Comparison of ENCODE assay signal across 10 cellular contexts in genomic region chr3:116517308-116517707, GRCh38.
DNase-seq lines count a peak whose midpoint lies in the region; ATAC-seq and TF ChIP-seq lines count a peak whose summit lies in the region.
"Had no signal": no experiment of that assay in that cellular context is flagged by ENCODE, and none has a peak within 500 bp of the region (broad histone marks: within the 10 kb centered on the region; RNA-seq: fewer than 3 reads in every experiment).

No MANE protein-coding gene starts in this region.

- H3K4me3 ChIP-seq in lower lobe of right lung, result no peak overlapping the region

- peaks cover 24% of the 10 kb centered on the region for H3K4me1 Mint-ChIP-seq in WTC11
- H3K4me1 Mint-ChIP-seq in nephron, result no peaks in the 10 kb centered on the region
- H3K4me1 Mint-ChIP-seq: activated naive CD8-positive, alpha-beta T cell treated with anti-CD3 and anti-CD28 coated beads, Interleukin-2, amount 10 ng/mL, durations not matched to agents 7 days and 5 days had no signal

- no peaks in the 10 kb centered on the region for H3K9me3 ChIP-seq in lower lobe of right lung

- DNase-seq in NCI-H1105 treated with DMSO at 0.1 percent for 48 hours (lab: John Stamatoyannopoulos, UW), result peak; percentile 15
- DNase-seq in NCI-H1105 (lab: John Stamatoyannopoulos, UW), result no peak
- DNase-seq in WTC11 (ENCODE audit: low spot score), result no peak
- no peak for DNase-seq in CD1c-positive myeloid dendritic cell (ENCODE audit: extremely low spot score)
- DNase-seq in erythroblast (lab: John Stamatoyannopoulos, UW), result no peak
- DNase-seq in lower lobe of right lung, result no peak
- DNase-seq: activated naive CD8-positive, alpha-beta T cell treated with anti-CD3 and anti-CD28 coated beads, Interleukin-2, amount 10 ng/mL, durations not matched to agents 7 days and 5 days; NCI-H226 had no signal

- no peak for TF ChIP-seq POLR2A in erythroblast (IDR thresholded peaks at IDR 0.05; ENCODE audit: low read length)

- H3K36me3 Mint-ChIP-seq in WTC11 (peaks cover 2% of the 10 kb centered on the region; the same call in 1 of the 2 replicates), nephron (ENCODE audit: low read depth) (no peaks in the 10 kb centered on the region)
- H3K36me3 Mint-ChIP-seq: activated naive CD8-positive, alpha-beta T cell treated with anti-CD3 and anti-CD28 coated beads, Interleukin-2, amount 10 ng/mL, durations not matched to agents 7 days and 5 days had no signal

- H3K9me3 Mint-ChIP-seq in WTC11 (peaks cover 3% of the 10 kb centered on the region; the same call in 1 of the 2 replicates), nephron (peaks cover 4% of the 10 kb centered on the region)
- H3K9me3 Mint-ChIP-seq: activated naive CD8-positive, alpha-beta T cell treated with anti-CD3 and anti-CD28 coated beads, Interleukin-2, amount 10 ng/mL, durations not matched to agents 7 days and 5 days had no signal

- intact Hi-C loops in lower lobe of right lung (cut with DNase I), result no loop called here

- TF ChIP-seq CTCF in WTC11 (IDR thresholded peaks at IDR 0.05), result no peak
- TF ChIP-seq CTCF in nephron (IDR thresholded peaks at IDR 0.05; ENCODE audit: unreplicated experiment in 3 of 3), result peak in 2 of 3 experiments; percentile 17 to 37
- TF ChIP-seq CTCF in lower lobe of right lung (IDR thresholded peaks at IDR 0.05), result no peak

- H3K4me1 ChIP-seq in lower lobe of right lung, result no peaks in the 10 kb centered on the region

- H3K27ac ChIP-seq in lower lobe of right lung, result no peak overlapping the region

- POLR2A ChIA-PET in WTC11 (lab: Charles Lee), result no interaction called here

- H3K4me3 Mint-ChIP-seq in WTC11, result no peak overlapping the region
- no peak overlapping the region for H3K4me3 Mint-ChIP-seq in nephron
- H3K4me3 Mint-ChIP-seq: activated naive CD8-positive, alpha-beta T cell treated with anti-CD3 and anti-CD28 coated beads, Interleukin-2, amount 10 ng/mL, durations not matched to agents 7 days and 5 days had no signal

- H3K36me3 ChIP-seq in lower lobe of right lung, result no peaks in the 10 kb centered on the region

- ATAC-seq in HG03565 (IDR thresholded peaks at IDR 0.05; ENCODE audit: unreplicated experiment), result peak; percentile 64
- peak; percentile 68 for ATAC-seq in WTC11
- ATAC-seq in lower lobe of right lung, result no peak

- H3K27ac Mint-ChIP-seq in WTC11 (no peak overlapping the region), nephron (no peak overlapping the region)
- H3K27ac Mint-ChIP-seq: activated naive CD8-positive, alpha-beta T cell treated with anti-CD3 and anti-CD28 coated beads, Interleukin-2, amount 10 ng/mL, durations not matched to agents 7 days and 5 days had no signal

- H3K27me3 ChIP-seq in lower lobe of right lung (ENCODE audit: low read depth), result no peaks in the 10 kb centered on the region

- CTCF ChIA-PET in WTC11 (lab: Charles Lee), result interaction anchor here (0.5 to 1.6 kb wide), 13 partner anchors 9 to 531 kb away, joined by 3 to 10 read pairs (median 3); no protein-coding TSS in a partner anchor

- H3K27me3 Mint-ChIP-seq in WTC11 (ENCODE audit: low read depth) (peaks cover 11% of the 10 kb centered on the region), nephron (ENCODE audit: low read depth) (no peaks in the 10 kb centered on the region)
- H3K27me3 Mint-ChIP-seq: activated naive CD8-positive, alpha-beta T cell treated with anti-CD3 and anti-CD28 coated beads, Interleukin-2, amount 10 ng/mL, durations not matched to agents 7 days and 5 days had no signal

TF ChIP-seq in WTC11, 78 proteins besides CTCF, POLR2A, EP300 and RAD21:
- TF ChIP-seq SOX15 (CRISPR knock-in tag; IDR thresholded peaks at IDR 0.05) (no peak), ZNF281 (CRISPR knock-in tag; IDR thresholded peaks at IDR 0.05) (no peak), FOXJ3 (CRISPR knock-in tag; IDR thresholded peaks at IDR 0.05; ENCODE audit: borderline replicate concordance) (no peak), KAT7 (CRISPR knock-in tag; IDR thresholded peaks at IDR 0.05; ENCODE audit: borderline replicate concordance) (no peak), ZNF317 (CRISPR knock-in tag; IDR thresholded peaks at IDR 0.05; ENCODE audit: borderline replicate concordance, low read depth) (no peak), NFYB (CRISPR knock-in tag; conservative IDR thresholded peaks at IDR 0.05; ENCODE audit: low read depth) (no peak), ELF4 (CRISPR knock-in tag; IDR thresholded peaks at IDR 0.05; ENCODE audit: low read depth) (no peak), SMAD3 (CRISPR knock-in tag; IDR thresholded peaks at IDR 0.05; ENCODE audit: borderline replicate concordance) (no peak), E2F5 (CRISPR knock-in tag; IDR thresholded peaks at IDR 0.05) (no peak)
- TF ChIP-seq, protein P1, sequence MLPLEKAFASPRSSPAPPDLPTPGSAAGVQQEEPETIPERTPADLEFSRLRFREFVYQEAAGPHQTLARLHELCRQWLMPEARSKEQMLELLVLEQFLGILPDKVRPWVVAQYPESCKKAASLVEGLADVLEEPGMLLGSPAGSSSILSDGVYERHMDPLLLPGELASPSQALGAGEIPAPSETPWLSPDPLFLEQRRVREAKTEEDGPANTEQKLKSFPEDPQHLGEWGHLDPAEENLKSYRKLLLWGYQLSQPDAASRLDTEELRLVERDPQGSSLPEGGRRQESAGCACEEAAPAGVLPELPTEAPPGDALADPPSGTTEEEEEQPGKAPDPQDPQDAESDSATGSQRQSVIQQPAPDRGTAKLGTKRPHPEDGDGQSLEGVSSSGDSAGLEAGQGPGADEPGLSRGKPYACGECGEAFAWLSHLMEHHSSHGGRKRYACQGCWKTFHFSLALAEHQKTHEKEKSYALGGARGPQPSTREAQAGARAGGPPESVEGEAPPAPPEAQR (CRISPR knock-in tag; IDR thresholded peaks at IDR 0.05), result no peak

Comparison
In these comparisons a context has a peak if more than half of its experiments do, and no peak if none do; other contexts are left out.
1. ATAC-seq: peak in HG03565 (single experiment) and WTC11 (single experiment); none in lower lobe of right lung (0 of 2).
2. CTCF ChIP-seq: peak in nephron (2 of 3); none in WTC11 (single experiment) and lower lobe of right lung (single experiment).